In the genomic region with DNA sequence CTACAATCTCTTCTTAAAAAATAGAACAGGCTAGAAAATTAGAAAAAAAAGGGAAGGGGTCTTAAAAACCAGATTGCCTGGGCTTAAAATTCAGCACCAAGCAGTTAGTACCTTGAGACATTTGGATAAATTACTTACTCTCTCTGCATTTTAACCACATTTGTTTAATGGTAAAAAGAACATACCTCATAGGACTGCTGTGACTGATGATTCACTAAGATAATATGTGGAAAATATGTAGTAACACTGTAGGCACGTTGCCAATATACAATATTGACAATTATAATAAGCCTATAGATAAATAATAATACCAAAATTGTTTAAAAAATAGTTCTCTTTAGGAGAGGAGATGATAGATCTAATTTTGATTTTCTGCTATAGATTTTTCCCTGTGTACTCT, we compare ENCODE assay signal across 19 cellular contexts.
DNase-seq lines count a peak whose midpoint lies in the region; ATAC-seq and TF ChIP-seq lines count a peak whose summit lies in the region.
"Had no signal": no experiment of that assay in that cellular context is flagged by ENCODE, and none has a peak within 500 bp of the region (broad histone marks: within the 10 kb centered on the region; RNA-seq: fewer than 3 reads in every experiment).

No MANE protein-coding gene starts in this region.

- DNase-seq in HCEC 1CT (peak; percentile 53), astrocyte of the spinal cord (ENCODE audit: low read depth, low spot score) (peak; percentile 8), fibroblast of the aortic adventitia (ENCODE audit: low read depth) (peak; percentile 5), brain microvascular endothelial cell (no peak)
- DNase-seq: DMS79 treated with DMSO at 0.1 percent for 48 hours, GDM1, Kasumi-1, NCI-H1694 treated with DMSO at 0.1 percent for 48 hours, NCI-H2107, NCI-H510A treated with DMSO at 0.1 percent for 48 hours, NCI-H82, OCI-M1, SIG-M5 had no signal

- in situ Hi-C loops in astrocyte of the spinal cord (cut with HindIII; ENCODE audit: low sequenced_read_pairs) (no loop called here), brain microvascular endothelial cell (cut with HindIII; ENCODE audit: low pct_ligation_motif_present, low sequenced_read_pairs) (no loop called here)

- TF ChIP-seq CTCF in astrocyte of the spinal cord (IDR thresholded peaks at IDR 0.05; ENCODE audit: low read depth, low read length) (no peak), fibroblast of the aortic adventitia (IDR thresholded peaks at IDR 0.05; ENCODE audit: insufficient read depth, low read length) (no peak), brain microvascular endothelial cell (IDR thresholded peaks at IDR 0.05; ENCODE audit: low read depth, low read length, missing control alignments) (no peak)

- H3K27me3 ChIP-seq in brain microvascular endothelial cell (replicated peaks), result no peaks in the 10 kb centered on the region

- H3K27ac ChIP-seq in brain microvascular endothelial cell, result no peak overlapping the region
- H3K27ac ChIP-seq: C4-2B had no signal

- no peaks in the 10 kb centered on the region for H3K36me3 ChIP-seq in brain microvascular endothelial cell (replicated peaks)
- H3K36me3 ChIP-seq: HAP-1 had no signal

- H3K4me3 ChIP-seq in astrocyte of the spinal cord (ENCODE audit: low read depth, low read length) (no peak overlapping the region), fibroblast of the aortic adventitia (ENCODE audit: low read depth, low read length) (no peak overlapping the region), brain microvascular endothelial cell (ENCODE audit: low read depth, low read length) (no peak overlapping the region)
- H3K4me3 ChIP-seq: HAP-1 had no signal

- ATAC-seq in HG02870 (IDR thresholded peaks at IDR 0.05; ENCODE audit: unreplicated experiment) (no peak), HG02970 (IDR thresholded peaks at IDR 0.05; ENCODE audit: low FRiP score, unreplicated experiment) (no peak), HG03139 (IDR thresholded peaks at IDR 0.05; ENCODE audit: unreplicated experiment) (no peak)
- ATAC-seq: SK-N-SH treated with all-trans-retinoic acid at 6 μM for 48 hours had no signal
